Comparison of ENCODE assay signal across 1 cellular context in genomic region chr1:223189903-223190724, GRCh38.
TF ChIP-seq lines count a peak whose summit lies in the region.

No MANE protein-coding gene starts in this region.

TF ChIP-seq in WTC11, 78 proteins besides CTCF, POLR2A, EP300 and RAD21 (continued from another document):
- no peak for TF ChIP-seq HMGXB4 (CRISPR knock-in tag; IDR thresholded peaks at IDR 0.05)
- no peak for TF ChIP-seq ZNF317 (CRISPR knock-in tag; IDR thresholded peaks at IDR 0.05; ENCODE audit: borderline replicate concordance, low read depth)
TF ChIP-seq in WTC11: peak in this region for 0.
